In the genomic region with DNA sequence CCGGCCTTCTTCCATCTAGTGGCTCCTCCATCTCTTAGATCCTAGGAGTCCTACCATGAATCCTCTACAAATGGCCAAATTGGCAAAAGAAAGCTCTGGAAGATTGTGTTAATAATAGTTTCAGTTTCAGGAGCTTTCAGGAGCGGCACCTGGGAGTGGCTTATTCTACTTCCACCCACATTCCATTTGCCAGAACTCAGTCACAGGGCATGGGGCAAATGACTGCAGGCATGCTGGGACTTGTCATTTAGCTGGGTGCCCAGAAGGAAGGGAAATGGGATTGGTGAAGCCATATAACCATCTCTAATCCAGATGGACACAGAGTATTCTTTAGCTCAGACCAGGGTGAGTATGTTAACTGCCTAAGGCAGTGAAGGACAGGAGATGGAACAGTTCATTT, we compare ENCODE assay signal across 20 cellular contexts. TPM values are rescaled to one million over a fixed set of nuclear protein-coding genes. Genes with fewer than 3 reads are reported as not detected.
DNase-seq lines count a peak whose midpoint lies in the region; ATAC-seq and TF ChIP-seq lines count a peak whose summit lies in the region.
"Had no signal": no experiment of that assay in that cellular context is flagged by ENCODE, and none has a peak within 500 bp of the region (broad histone marks: within the 10 kb centered on the region; RNA-seq: fewer than 3 reads in every experiment).

No MANE protein-coding gene starts in this region.

- no peak for ATAC-seq in body of pancreas
- no peak for ATAC-seq in GM18498 (IDR thresholded peaks at IDR 0.05; ENCODE audit: unreplicated experiment)
- ATAC-seq: gastroesophageal sphincter had no signal

- H3K4me1 ChIP-seq in body of pancreas, result peaks cover 20% of the 10 kb centered on the region
- H3K4me1 ChIP-seq: BLaER1 treated with 17β-estradiol and CSF1 and Interleukin-3, amounts not matched to agents 10 nM and 100 nM had no signal

- H3K4me3 ChIP-seq in body of pancreas, result no peak overlapping the region
- H3K4me3 ChIP-seq: adrenal gland; BLaER1 treated with 17β-estradiol and CSF1 and Interleukin-3, amounts not matched to agents 10 nM and 100 nM; gastroesophageal sphincter had no signal

- H3K27me3 ChIP-seq in body of pancreas, result no peaks in the 10 kb centered on the region
- H3K27me3 ChIP-seq: BLaER1 treated with 17β-estradiol and CSF1 and Interleukin-3, amounts not matched to agents 10 nM and 100 nM had no signal

- no peak for TF ChIP-seq POLR2A in body of pancreas (IDR thresholded peaks at IDR 0.05)

- DNase-seq in LHCN-M2 (ENCODE audit: low read depth) (peak; percentile 24), body of pancreas (peak in 3 of 4 donors; percentile 8 to 13 (median 10)), left kidney (ENCODE audit: low read depth, low spot score) (peak; percentile 36), ureter (ENCODE audit: low spot score) (peak; percentile 56), NCI-H748 (lab: John Stamatoyannopoulos, UW; ENCODE audit: unreplicated experiment) (no peak), NCI-H1436 treated with DMSO at 0.1 percent for 48 hours (lab: John Stamatoyannopoulos, UW) (no peak)
- DNase-seq: activated CD4-positive, CD25-positive, alpha-beta regulatory T cell treated with anti-CD3 and anti-CD28 coated beads, Interleukin-2, amount 50 U/mL, for 72 hours; adrenal gland; DMS153; mesenchymal stem cell; NCI-H1048; NCI-H2171; Right ventricle myocardium superior; stimulated activated CD4-positive, alpha-beta T cell treated with anti-CD3 and anti-CD28 coated beads, Interleukin-1b, Interleukin-23, amount 100 ng/mL, for 48 hours; T-helper 2 cell had no signal

- intact Hi-C loops in body of pancreas (cut with DNase I), result no loop called here

- H3K9me3 ChIP-seq in body of pancreas, result no peaks in the 10 kb centered on the region
- H3K9me3 ChIP-seq: adrenal gland, gastroesophageal sphincter had no signal

- no peak for TF ChIP-seq CTCF in body of pancreas (IDR thresholded peaks at IDR 0.05)

- 70 to 84% methylated on average over 2 of the region's 2 CpGs for WGBS in body of pancreas, 2 donors

- no peaks in the 10 kb centered on the region for H3K36me3 ChIP-seq in body of pancreas (replicated peaks in 1 of 2; ENCODE audit: insufficient read depth in 1 of 2, low read depth in 2 of 2)
- H3K36me3 ChIP-seq: adrenal gland; BLaER1 treated with 17β-estradiol and CSF1 and Interleukin-3, amounts not matched to agents 10 nM and 100 nM; gastroesophageal sphincter had no signal

- H3K27ac ChIP-seq in body of pancreas, result no peak overlapping the region
- H3K27ac ChIP-seq: adrenal gland; BLaER1 treated with 17β-estradiol and CSF1 and Interleukin-3, amounts not matched to agents 10 nM and 100 nM; gastroesophageal sphincter had no signal

RNA-seq across cellular contexts. Expression of gene LRATD1, which starts 3.6 kb away (rescaled TPM):
- total RNA-seq in LHCN-M2 (2014; rRNA removed), result 0.26 and 0.57 TPM in 2 replicates
- 0.40 TPM for polyA plus RNA-seq in LHCN-M2 (2012)
- 10 to 100 TPM in 1 of 2 donors, 1 to 10 TPM in 1; 5.7 to 14.5 TPM for total RNA-seq in body of pancreas
- total RNA-seq in ureter, result 27.5 TPM
- total RNA-seq: activated T-helper 2 cell treated with anti-CD3 and anti-CD28 coated beads, Interferon-gamma antibody, Interleukin-2, Interleukin-4, amounts not matched to agents 10 μg/mL and 5 μg/mL and 100 μg/mL, durations not matched to agents 14 hours and 24 hours and 36 hours had no signal
- polyA plus RNA-seq: IgD-negative memory B cell had no signal

Comparison
In these comparisons a context has a peak if more than half of its experiments do, and no peak if none do; other contexts are left out.
1. DNase-seq: peak in LHCN-M2 (single experiment), body of pancreas (3 of 4), left kidney (single experiment) and ureter (single experiment); none in NCI-H748 (single experiment) and NCI-H1436 treated with DMSO at 0.1 percent for 48 hours (single experiment).